ENCODE assay signal across 4 cellular contexts in the genomic region with DNA sequence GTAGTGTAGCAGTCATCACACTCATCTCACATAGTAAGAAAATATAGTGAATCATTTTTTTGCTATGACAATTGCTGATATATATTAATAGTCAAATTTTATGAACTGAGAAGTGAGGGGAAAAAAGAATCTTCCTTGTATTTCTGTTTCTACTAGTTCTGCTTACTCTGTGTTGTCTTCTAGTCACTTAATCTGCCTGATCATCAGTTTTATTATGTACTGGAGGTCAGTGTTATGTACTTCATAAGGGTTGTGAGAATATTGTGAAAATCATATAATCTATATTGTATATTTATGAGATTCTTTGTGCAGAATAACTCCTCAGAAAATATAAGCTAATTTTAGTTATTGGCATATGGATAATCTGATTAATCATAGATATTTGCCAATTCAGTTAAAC.
TF ChIP-seq lines count a peak whose summit lies in the region.

No MANE protein-coding gene starts in this region.

TF ChIP-seq in HepG2, 621 proteins besides CTCF, POLR2A, EP300 and RAD21:
- TF ChIP-seq, protein P1, sequence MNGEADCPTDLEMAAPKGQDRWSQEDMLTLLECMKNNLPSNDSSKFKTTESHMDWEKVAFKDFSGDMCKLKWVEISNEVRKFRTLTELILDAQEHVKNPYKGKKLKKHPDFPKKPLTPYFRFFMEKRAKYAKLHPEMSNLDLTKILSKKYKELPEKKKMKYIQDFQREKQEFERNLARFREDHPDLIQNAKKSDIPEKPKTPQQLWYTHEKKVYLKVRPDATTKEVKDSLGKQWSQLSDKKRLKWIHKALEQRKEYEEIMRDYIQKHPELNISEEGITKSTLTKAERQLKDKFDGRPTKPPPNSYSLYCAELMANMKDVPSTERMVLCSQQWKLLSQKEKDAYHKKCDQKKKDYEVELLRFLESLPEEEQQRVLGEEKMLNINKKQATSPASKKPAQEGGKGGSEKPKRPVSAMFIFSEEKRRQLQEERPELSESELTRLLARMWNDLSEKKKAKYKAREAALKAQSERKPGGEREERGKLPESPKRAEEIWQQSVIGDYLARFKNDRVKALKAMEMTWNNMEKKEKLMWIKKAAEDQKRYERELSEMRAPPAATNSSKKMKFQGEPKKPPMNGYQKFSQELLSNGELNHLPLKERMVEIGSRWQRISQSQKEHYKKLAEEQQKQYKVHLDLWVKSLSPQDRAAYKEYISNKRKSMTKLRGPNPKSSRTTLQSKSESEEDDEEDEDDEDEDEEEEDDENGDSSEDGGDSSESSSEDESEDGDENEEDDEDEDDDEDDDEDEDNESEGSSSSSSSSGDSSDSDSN (CRISPR knock-in tag; IDR thresholded peaks at IDR 0.05): no peak
- TF ChIP-seq HOXA9 (CRISPR knock-in tag; IDR thresholded peaks at IDR 0.05; ENCODE audit: borderline replicate concordance): no peak
- TF ChIP-seq MTA1 (CRISPR knock-in tag; IDR thresholded peaks at IDR 0.05; ENCODE audit: borderline replicate concordance): no peak
- no peak for TF ChIP-seq PCBP1 (IDR thresholded peaks at IDR 0.05; ENCODE audit: borderline replicate concordance, low read depth, low read length)
- peak; percentile 58 to 76 for TF ChIP-seq MAFK (conservative IDR thresholded peaks at IDR 0.05 in 1 of 2, IDR thresholded peaks at IDR 0.05 in 1 of 2; ENCODE audit: low read length in 2 of 2)
- TF ChIP-seq MAFF (IDR thresholded peaks at IDR 0.05; ENCODE audit: low read depth, low read length): peak; percentile 60; the same call in 1 of the 2 replicates
- no peak for TF ChIP-seq FOSL1 (CRISPR knock-in tag; IDR thresholded peaks at IDR 0.05; ENCODE audit: borderline replicate concordance)
- TF ChIP-seq ZNF333 (CRISPR knock-in tag; IDR thresholded peaks at IDR 0.05; ENCODE audit: borderline replicate concordance): no peak
- TF ChIP-seq NFYC (CRISPR knock-in tag; IDR thresholded peaks at IDR 0.05): no peak

TF ChIP-seq in A549, 52 proteins besides CTCF, POLR2A, EP300 and RAD21:
- no peak for TF ChIP-seq JUNB (IDR thresholded peaks at IDR 0.05)
- peak; percentile 9 for TF ChIP-seq MAFK (IDR thresholded peaks at IDR 0.05; ENCODE audit: partially characterized antibody)
TF ChIP-seq in A549: peak in this region for 1.

TF ChIP-seq in IMR-90, 13 proteins besides CTCF, POLR2A, EP300 and RAD21:
- TF ChIP-seq RFX5 (IDR thresholded peaks at IDR 0.05; ENCODE audit: low read depth, low read length): no peak
- no peak for TF ChIP-seq SMC3 (IDR thresholded peaks at IDR 0.05; ENCODE audit: low read depth, low read length)
- TF ChIP-seq, protein P2, sequence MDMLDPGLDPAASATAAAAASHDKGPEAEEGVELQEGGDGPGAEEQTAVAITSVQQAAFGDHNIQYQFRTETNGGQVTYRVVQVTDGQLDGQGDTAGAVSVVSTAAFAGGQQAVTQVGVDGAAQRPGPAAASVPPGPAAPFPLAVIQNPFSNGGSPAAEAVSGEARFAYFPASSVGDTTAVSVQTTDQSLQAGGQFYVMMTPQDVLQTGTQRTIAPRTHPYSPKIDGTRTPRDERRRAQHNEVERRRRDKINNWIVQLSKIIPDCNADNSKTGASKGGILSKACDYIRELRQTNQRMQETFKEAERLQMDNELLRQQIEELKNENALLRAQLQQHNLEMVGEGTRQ (IDR thresholded peaks at IDR 0.05; ENCODE audit: low read depth, low read length): no peak
- peak; percentile 61 for TF ChIP-seq MAFK (IDR thresholded peaks at IDR 0.05; ENCODE audit: low read depth, low read length)
- TF ChIP-seq CHD1 (IDR thresholded peaks at IDR 0.05; ENCODE audit: low read depth, low read length): no peak
- TF ChIP-seq FOS (IDR thresholded peaks at IDR 0.05; ENCODE audit: low read depth, low read length): no peak
- TF ChIP-seq MXI1 (IDR thresholded peaks at IDR 0.05; ENCODE audit: borderline replicate concordance, low read depth, low read length): no peak

TF ChIP-seq in K562, 482 proteins besides CTCF, POLR2A, EP300 and RAD21:
- TF ChIP-seq ZNF316 (IDR thresholded peaks at IDR 0.05) (peak; percentile 30; the same call in 1 of the 2 replicates), CHAMP1 (IDR thresholded peaks at IDR 0.05) (no peak), FOXA3 (CRISPR knock-in tag; conservative IDR thresholded peaks at IDR 0.05 in 1 of 2, IDR thresholded peaks at IDR 0.05 in 1 of 2) (no peak), NR2C2 (CRISPR knock-in tag; IDR thresholded peaks at IDR 0.05) (no peak), NR2C2 (tag; IDR thresholded peaks at IDR 0.05) (no peak)
